Comparison of ENCODE assay signal across 18 cellular contexts in the genomic region with DNA sequence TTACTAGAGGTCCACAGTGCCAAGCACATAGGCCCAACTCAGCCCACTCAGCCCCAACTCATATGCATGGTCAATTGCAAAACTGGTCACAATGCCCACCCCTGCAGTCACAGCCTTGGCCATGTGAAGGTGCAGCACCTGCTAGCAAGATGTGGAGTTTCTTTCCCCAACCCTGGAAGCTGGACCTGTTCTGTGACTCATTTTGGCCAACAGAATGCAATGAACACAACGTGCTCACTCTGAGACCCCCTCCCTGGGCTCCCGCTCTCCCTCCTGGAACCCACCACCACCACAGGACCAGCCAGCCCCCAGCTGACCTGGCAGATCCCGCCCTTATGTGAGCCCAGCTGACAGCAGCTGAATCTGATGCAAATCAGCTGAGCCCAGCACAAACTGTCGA. TPM values are rescaled to one million over a fixed set of nuclear protein-coding genes. Genes with fewer than 3 reads are reported as not detected.
DNase-seq lines count a peak whose midpoint lies in the region; ATAC-seq, FAIRE-seq and TF ChIP-seq lines count a peak whose summit lies in the region.
"Had no signal": no experiment of that assay in that cellular context is flagged by ENCODE, and none has a peak within 500 bp of the region (broad histone marks: within the 10 kb centered on the region; RNA-seq: fewer than 3 reads in every experiment).

No MANE protein-coding gene starts in this region.

- H3K4me3 ChIP-seq in kidney (ENCODE audit: low read length in 2 of 2), result no peak overlapping the region

- DNase-seq in Ammon's horn (ENCODE audit: low spot score) (peak; percentile 0), NCI-H526 treated with DMSO at 0.1 percent for 48 hours (lab: John Stamatoyannopoulos, UW) (peak; percentile 54), kidney (peak; percentile 51), sciatic nerve (ENCODE audit: low spot score) (peak; percentile 25), germinal center (ENCODE audit: low spot score) (no peak), AML-193 (lab: John Stamatoyannopoulos, UW) (no peak)
- DNase-seq: ACHN; BE2C; NCI-H1417 treated with DMSO at 0.1 percent for 48 hours; NCI-H2029; NCI-H2171; NCI-H446; NK-92 treated with Interleukin-12 subunit alpha and Interleukin-12 subunit beta, amount 100 ng/mL, for 24 hours had no signal

- peaks cover 14 to 27% of the 10 kb centered on the region in 2 donors for H3K36me3 ChIP-seq in kidney (ENCODE audit: control insufficient read depth in 1 of 2, insufficient read depth in 2 of 2, low read length in 2 of 2)
- H3K36me3 ChIP-seq: BE2C had no signal

- H3K27ac ChIP-seq in kidney (ENCODE audit: low read depth in 2 of 2, low read length in 2 of 2), result no peak overlapping the region

- no peaks in the 10 kb centered on the region for H3K4me1 ChIP-seq in kidney (ENCODE audit: control insufficient read depth in 1 of 2, insufficient read depth in 1 of 2, low read depth in 1 of 2, low read length in 2 of 2)
- H3K4me1 ChIP-seq: BE2C had no signal

- no peaks in the 10 kb centered on the region for H3K9me3 ChIP-seq in kidney (ENCODE audit: control insufficient read depth in 1 of 2, low read length in 2 of 2)
- H3K9me3 ChIP-seq: BE2C had no signal

- no peak for TF ChIP-seq CTCF in kidney (IDR thresholded peaks at IDR 0.05; ENCODE audit: borderline replicate concordance, extremely low read depth, insufficient read depth)

- intact Hi-C loops in kidney (cut with DNase I) (no loop called here), sciatic nerve (cut with DNase I) (no loop called here)

- H3K9ac ChIP-seq in kidney (ENCODE audit: low read length in 2 of 2), result no peak overlapping the region

- ATAC-seq in sciatic nerve (no peak), GM19467 (IDR thresholded peaks at IDR 0.05; ENCODE audit: unreplicated experiment) (no peak)

- no peak for FAIRE-seq in kidney (lab: Jason Lieb, UNC)
- FAIRE-seq: HTR-8/SVneo had no signal

RNA-seq across cellular contexts. Expression of gene ALDH1L1, which starts 34.4 kb away (rescaled TPM):
- 60.0 TPM for total RNA-seq in kidney
- 199 TPM for polyA plus RNA-seq in kidney (ENCODE audit: insufficient read depth, low read depth, low replicate concordance)
- total RNA-seq in sciatic nerve, result 4.1 TPM
- total RNA-seq: CD4-positive, alpha-beta T cell; OCI-LY7; RPMI7951 had no signal

Comparison
In these comparisons a context has a peak if more than half of its experiments do, and no peak if none do; other contexts are left out.
1. DNase-seq: peak in Ammon's horn (single experiment), NCI-H526 treated with DMSO at 0.1 percent for 48 hours (single experiment), kidney (single experiment) and sciatic nerve (single experiment); none in germinal center (single experiment) and AML-193 (0 of 2).
2. RNA of gene ALDH1L1, which starts 34.4 kb away (total RNA-seq): 60.0 TPM in kidney (single experiment); 4.1 TPM in sciatic nerve (single experiment); every median in the first group is over 10 times any median in the second.